8 cellular contexts compared by ENCODE assay signal in genomic region chrX:43654431-43655150, GRCh38. TPM values are rescaled to one million over a fixed set of nuclear protein-coding genes. Genes with fewer than 3 reads are reported as not detected.
DNase-seq lines count a peak whose midpoint lies in the region; ATAC-seq and TF ChIP-seq lines count a peak whose summit lies in the region.

No MANE protein-coding gene starts in this region.

- peak overlapping the region; percentile 73 to 95 for H3K27ac ChIP-seq in coronary artery

- peak overlapping the region; percentile 60 for H3K4me3 ChIP-seq in AG10803 (ENCODE audit: low read length)
- peak overlapping the region; percentile 85 for H3K4me3 ChIP-seq in coronary artery

- intact Hi-C loops in left colon (cut with DNase I, micrococcal nuclease): no loop called here

- ATAC-seq in HG03432 (IDR thresholded peaks at IDR 0.05; ENCODE audit: unreplicated experiment) (peak; percentile 99), left colon (peak; percentile 87)

- DNase-seq in AG10803 (ENCODE audit: low read depth) (peak; percentile 84), GM19238 (ENCODE audit: insufficient read length, low spot score) (peak; percentile 56), NCI-H524 (lab: John Stamatoyannopoulos, UW) (peak; percentile 80 to 95), coronary artery (ENCODE audit: low spot score) (peak; percentile 93), left colon (peak; percentile 90 to 91)
- peak; percentile 81 for DNase-seq in activated CD4-positive, alpha-beta T cell treated with anti-CD3 and anti-CD28 coated beads, Interleukin-2, amount 50 U/mL, for 1 hour
- DNase-seq in stimulated activated CD4-positive, alpha-beta T cell treated with anti-CD3 and anti-CD28 coated beads, Interleukin-1b, Interleukin-23, amount 100 ng/mL, for 4 hours (ENCODE audit: low read depth in 2 of 2): peak; percentile 68 to 74

- TF ChIP-seq CTCF in AG10803 (conservative IDR thresholded peaks at IDR 0.05; ENCODE audit: low read length): peak; percentile 17
- no peak for TF ChIP-seq CTCF in coronary artery (IDR thresholded peaks at IDR 0.05)

RNA-seq across cellular contexts. Expression of gene MAOA, which starts 1.5 kb away (rescaled TPM):
- total RNA-seq in left colon: 100 to 1,000 TPM; 381 to 497 TPM

Comparison
In these comparisons a context has a peak if more than half of its experiments do, and no peak if none do; other contexts are left out.
1. Peak in every context shown above with its lines: DNase-seq, ATAC-seq, H3K4me3 ChIP-seq and H3K27ac ChIP-seq.